ENCODE assay signal across 8 cellular contexts in genomic region chr10:133394064-133394663, GRCh38. TPM values are rescaled to one million over a fixed set of nuclear protein-coding genes. Genes with fewer than 3 reads are reported as not detected.
DNase-seq lines count a peak whose midpoint lies in the region; ATAC-seq and TF ChIP-seq lines count a peak whose summit lies in the region.

Gene MTG1, plus strand, starts transcription at chr10:133394157. Its CDS starts 64 bp downstream, at chr10:133394221.

- peaks cover 35 to 62% (median 57%) of the 10 kb centered on the region in 3 donors for H3K4me1 Mint-ChIP-seq in naive B cell

- ATAC-seq in GM21528 (IDR thresholded peaks at IDR 0.05; ENCODE audit: low FRiP score, unreplicated experiment), result peak; percentile 66
- ATAC-seq in Panc1, result peak; percentile 99
- ATAC-seq in naive B cell (ENCODE audit: low read depth in 2 of 2), result peak; percentile 63 to 67

- peaks cover 7% of the 10 kb centered on the region for H3K36me3 ChIP-seq in Panc1 (ENCODE audit: control insufficient read depth, insufficient read depth, low read length)

- no peak for TF ChIP-seq CTCF in Panc1 (IDR thresholded peaks at IDR 0.05)

- H3K4me1 ChIP-seq in Panc1 (ENCODE audit: control insufficient read depth, insufficient read depth, low read length), result peaks cover 13% of the 10 kb centered on the region

- no peaks in the 10 kb centered on the region for H3K27me3 ChIP-seq in Panc1 (ENCODE audit: control insufficient read depth, insufficient read depth, low read length)

- no TSS peak for BruUV-seq in Panc1 (replicated peaks; lab: Mats Ljungman, UMichigan)

- peak within 1 kb of the TSS; percentile 82 to 95 (median 90) for H3K4me3 Mint-ChIP-seq in naive B cell

- intact Hi-C loops in Panc1 (cut with micrococcal nuclease; ENCODE audit: unreplicated experiment), result no loop called here

- peak within 1 kb of the TSS; percentile 72 to 95 (median 90) for H3K27ac Mint-ChIP-seq in naive B cell

- H3K9me3 ChIP-seq in Panc1 (ENCODE audit: control insufficient read depth, insufficient read depth, low read depth, low read length), result no peaks in the 10 kb centered on the region

- peak within 1 kb of the TSS; percentile 99 for H3K27ac ChIP-seq in Panc1 (ENCODE audit: low read length)

- DNase-seq in DMS53 treated with DMSO at 0.1 percent for 48 hours (lab: John Stamatoyannopoulos, UW; ENCODE audit: unreplicated experiment) (peak; percentile 89), HuH-7.5 (ENCODE audit: low spot score) (peak; percentile 95), Panc1 (ENCODE audit: low read depth, low spot score) (peak; percentile 54), fibroblast of gingiva (ENCODE audit: low read depth) (peak; percentile 91), naive B cell (peak; percentile 94)
- peak; percentile 81 to 94 for DNase-seq in activated T-helper 1 cell treated with anti-CD3 and anti-CD28 coated beads, Interleukin-2, amount 50 U/mL, for 16 hours (ENCODE audit: low read depth in 1 of 2, low spot score in 1 of 2)
- peak; percentile 87 for DNase-seq in stimulated activated naive CD4-positive, alpha-beta T cell treated with Interleukin-2 at 50 U/mL for 16 hours (lab: John Stamatoyannopoulos, UW)

- CTCF ChIA-PET in Panc1 (lab: Charles Lee), result interaction anchor here (0.6 to 1.3 kb wide), 2 partner anchors 65 to 1091 kb away, joined by 3 read pairs; no protein-coding TSS in a partner anchor

- no peaks in the 10 kb centered on the region for H3K9me3 Mint-ChIP-seq in naive B cell

- peak within 1 kb of the TSS; percentile 88 to 99 for H3K4me3 ChIP-seq in Panc1 (ENCODE audit: low read depth in 2 of 2, low read length in 2 of 2)

- H3K27me3 Mint-ChIP-seq in naive B cell, result no peaks in the 10 kb centered on the region

- no peaks in the 10 kb centered on the region for H3K36me3 Mint-ChIP-seq in naive B cell

- POLR2A ChIA-PET in Panc1 (lab: Charles Lee), result no interaction called here

- in situ Hi-C loops in Panc1 (cut with HindIII; ENCODE audit: low pct_unique_long_range_greater_than_20kb, low sequenced_read_pairs), result no loop called here

RNA-seq across cellular contexts. Expression of gene MTG1, which starts in this region (rescaled TPM):
- total RNA-seq in Panc1 (2021; ENCODE audit: unreplicated experiment), result 96.4 TPM
- polyA plus RNA-seq in Panc1 (2012; ENCODE audit: insufficient read length), result 98.2 TPM
- 10 to 100 TPM; 41.1 to 82.6 (median 47.3) TPM for polyA plus RNA-seq in naive B cell (ENCODE audit: low read depth in 6 of 6)

Comparison
In these comparisons a context has a peak if more than half of its experiments do, and no peak if none do; other contexts are left out.
1. Peak in every context shown above with its lines: DNase-seq, ATAC-seq, H3K4me3 ChIP-seq and H3K27ac ChIP-seq.